36 cellular contexts compared by ENCODE assay signal in genomic region chr13:60981407-60981806, GRCh38.
"Had no signal": no experiment of that assay in that cellular context is flagged by ENCODE, and none has a peak within 500 bp of the region (broad histone marks: within the 10 kb centered on the region; RNA-seq: fewer than 3 reads in every experiment).

No MANE protein-coding gene starts in this region.

- H3K9me3 Mint-ChIP-seq: activated naive CD4-positive, alpha-beta T cell treated with anti-CD3 and anti-CD28 coated beads for 36 hours had no signal

- H3K9me3 ChIP-seq: adrenal gland, body of pancreas, breast epithelium, colonic mucosa had no signal

- H3K36me3 Mint-ChIP-seq: activated naive CD4-positive, alpha-beta T cell treated with anti-CD3 and anti-CD28 coated beads, Interleukin-2, amount 10 ng/mL, durations not matched to agents 7 days and 5 days; activated naive CD4-positive, alpha-beta T cell treated with anti-CD3 and anti-CD28 coated beads, Interleukin-2, amount 50 U/mL, for 24 hours; activated naive CD4-positive, alpha-beta T cell treated with anti-CD3 and anti-CD28 coated beads, Interleukin-2, amount 50 U/mL, for 72 hours; activated naive CD8-positive, alpha-beta T cell; activated naive CD8-positive, alpha-beta T cell treated with anti-CD3 and anti-CD28 coated beads for 36 hours; activated naive CD8-positive, alpha-beta T cell treated with anti-CD3 and anti-CD28 coated beads, Interleukin-2, amount 10 ng/mL, durations not matched to agents 7 days and 5 days; brain had no signal

- DNase-seq: activated effector memory CD4-positive, alpha-beta T cell treated with anti-CD3 and anti-CD28 coated beads, Interleukin-2, amount 50 U/mL, for 16 hours; activated effector memory CD4-positive, alpha-beta T cell treated with Interleukin-2 at 50 U/mL for 16 hours; activated gamma-delta T cell; activated gamma-delta T cell treated with Interleukin-2 at 50 U/mL for 16 hours; activated naive CD4-positive, alpha-beta T cell; activated naive CD4-positive, alpha-beta T cell treated with anti-CD3 and anti-CD28 coated beads for 36 hours; activated naive CD4-positive, alpha-beta T cell treated with anti-CD3 and anti-CD28 coated beads, Interleukin-2, amount 10 ng/mL, durations not matched to agents 7 days and 5 days; activated naive CD4-positive, alpha-beta T cell treated with anti-CD3 and anti-CD28 coated beads, Interleukin-2, amount 50 U/mL, for 16 hours; activated naive CD4-positive, alpha-beta T cell treated with Interleukin-2 at 50 U/mL for 16 hours; activated naive CD8-positive, alpha-beta T cell treated with anti-CD3 and anti-CD28 coated beads for 36 hours; activated naive CD8-positive, alpha-beta T cell treated with anti-CD3 and anti-CD28 coated beads, Interleukin-2, amount 10 ng/mL, durations not matched to agents 7 days and 5 days; activated naive CD8-positive, alpha-beta T cell treated with anti-CD3 and anti-CD28 coated beads, Interleukin-2, amount 50 U/mL, for 24 hours; activated T-cell treated with anti-CD3 and anti-CD28 coated beads, Interleukin-2, amount 50 U/mL, for 48 hours; activated T-cell treated with anti-CD3 and anti-CD28 coated beads, Interleukin-2, amount 50 U/mL, for 72 hours; adrenal gland; amniotic stem cell; amygdala; anterior cingulate cortex; aorta; body of pancreas; brain microvascular endothelial cell; caudate nucleus; central memory CD4-positive, alpha-beta T cell; cerebellar nuclear complex; colonic mucosa had no signal

- H3K4me3 ChIP-seq: adrenal gland, ascending aorta, body of pancreas, breast epithelium, cardiac muscle cell, colonic mucosa had no signal

- H3K27ac ChIP-seq: adrenal gland, ascending aorta, body of pancreas, brain microvascular endothelial cell, breast epithelium, cardiac muscle cell, colonic mucosa had no signal

- H3K4me3 Mint-ChIP-seq: activated naive CD4-positive, alpha-beta T cell treated with anti-CD3 and anti-CD28 coated beads for 36 hours; activated naive CD4-positive, alpha-beta T cell treated with anti-CD3 and anti-CD28 coated beads, Interleukin-2, amount 10 ng/mL, durations not matched to agents 7 days and 5 days; activated naive CD4-positive, alpha-beta T cell treated with anti-CD3 and anti-CD28 coated beads, Interleukin-2, amount 50 U/mL, for 24 hours; activated naive CD8-positive, alpha-beta T cell; activated naive CD8-positive, alpha-beta T cell treated with anti-CD3 and anti-CD28 coated beads for 36 hours; activated naive CD8-positive, alpha-beta T cell treated with anti-CD3 and anti-CD28 coated beads, Interleukin-2, amount 10 ng/mL, durations not matched to agents 7 days and 5 days; activated naive CD8-positive, alpha-beta T cell treated with anti-CD3 and anti-CD28 coated beads, Interleukin-2, amount 50 U/mL, for 24 hours; activated T-cell treated with anti-CD3 and anti-CD28 coated beads, Interleukin-2, amount 50 U/mL, for 72 hours; activated T-helper 1 cell treated with anti-CD3 and anti-CD28 coated beads, Interleukin-12 subunit alpha, Interleukin-12 subunit beta, Interleukin-2, Interleukin-4 antibody, amounts not matched to agents 30 ng/mL and 10 ng/mL and 1 ng/mL, durations not matched to agents 14 hours and 24 hours and 36 hours; activated T-helper 17 cell treated with anti-CD3 and anti-CD28 coated beads, Interleukin-2, amount 50 U/mL, for 72 hours; brain; central memory CD8-positive, alpha-beta T cell had no signal

- H3K27me3 ChIP-seq: adrenal gland, ascending aorta, body of pancreas, brain microvascular endothelial cell, breast epithelium, cardiac muscle cell, colonic mucosa had no signal

- H3K27ac Mint-ChIP-seq: activated naive CD4-positive, alpha-beta T cell treated with anti-CD3 and anti-CD28 coated beads for 36 hours; activated naive CD4-positive, alpha-beta T cell treated with anti-CD3 and anti-CD28 coated beads, Interleukin-2, amount 10 ng/mL, durations not matched to agents 7 days and 5 days; activated naive CD4-positive, alpha-beta T cell treated with anti-CD3 and anti-CD28 coated beads, Interleukin-2, amount 50 U/mL, for 24 hours; activated naive CD4-positive, alpha-beta T cell treated with anti-CD3 and anti-CD28 coated beads, Interleukin-2, amount 50 U/mL, for 72 hours; activated naive CD8-positive, alpha-beta T cell; activated naive CD8-positive, alpha-beta T cell treated with anti-CD3 and anti-CD28 coated beads for 36 hours; activated naive CD8-positive, alpha-beta T cell treated with anti-CD3 and anti-CD28 coated beads, Interleukin-2, amount 10 ng/mL, durations not matched to agents 7 days and 5 days; activated naive CD8-positive, alpha-beta T cell treated with anti-CD3 and anti-CD28 coated beads, Interleukin-2, amount 50 U/mL, for 24 hours; activated T-cell treated with anti-CD3 and anti-CD28 coated beads, Interleukin-2, amount 50 U/mL, for 72 hours; activated T-helper 1 cell treated with anti-CD3 and anti-CD28 coated beads, Interleukin-12 subunit alpha, Interleukin-12 subunit beta, Interleukin-2, Interleukin-4 antibody, amounts not matched to agents 30 ng/mL and 10 ng/mL and 1 ng/mL, durations not matched to agents 14 hours and 24 hours and 36 hours; activated T-helper 17 cell treated with anti-CD3 and anti-CD28 coated beads, Interleukin-2, amount 50 U/mL, for 72 hours; activated T-helper 2 cell treated with anti-CD3 and anti-CD28 coated beads, Interferon-gamma antibody, Interleukin-2, Interleukin-4, amounts not matched to agents 10 μg/mL and 5 μg/mL and 100 μg/mL, durations not matched to agents 14 hours and 24 hours and 36 hours; brain had no signal

- ATAC-seq: activated naive CD4-positive, alpha-beta T cell treated with anti-CD3 and anti-CD28 coated beads, Interleukin-2, amount 50 U/mL, for 72 hours; activated naive CD8-positive, alpha-beta T cell treated with anti-CD3 and anti-CD28 coated beads, Interleukin-2, amount 50 U/mL, for 24 hours; activated T-cell treated with anti-CD3 and anti-CD28 coated beads, Interleukin-2, amount 50 U/mL, for 72 hours; activated T-helper 17 cell treated with anti-CD3 and anti-CD28 coated beads, Interleukin-2, amount 50 U/mL, for 72 hours; body of pancreas had no signal

- H3K27me3 Mint-ChIP-seq: activated naive CD4-positive, alpha-beta T cell treated with anti-CD3 and anti-CD28 coated beads, Interleukin-2, amount 10 ng/mL, durations not matched to agents 7 days and 5 days; activated naive CD4-positive, alpha-beta T cell treated with anti-CD3 and anti-CD28 coated beads, Interleukin-2, amount 50 U/mL, for 24 hours; activated naive CD8-positive, alpha-beta T cell; activated naive CD8-positive, alpha-beta T cell treated with anti-CD3 and anti-CD28 coated beads for 36 hours; activated naive CD8-positive, alpha-beta T cell treated with anti-CD3 and anti-CD28 coated beads, Interleukin-2, amount 10 ng/mL, durations not matched to agents 7 days and 5 days; activated naive CD8-positive, alpha-beta T cell treated with anti-CD3 and anti-CD28 coated beads, Interleukin-2, amount 50 U/mL, for 24 hours; activated T-helper 17 cell treated with anti-CD3 and anti-CD28 coated beads, Interleukin-2, amount 50 U/mL, for 72 hours; brain; central memory CD8-positive, alpha-beta T cell had no signal

- H3K36me3 ChIP-seq: adrenal gland, ascending aorta, brain microvascular endothelial cell, breast epithelium, cardiac muscle cell, colonic mucosa had no signal

- H3K4me1 Mint-ChIP-seq: activated naive CD4-positive, alpha-beta T cell treated with anti-CD3 and anti-CD28 coated beads, Interleukin-2, amount 10 ng/mL, durations not matched to agents 7 days and 5 days; activated naive CD4-positive, alpha-beta T cell treated with anti-CD3 and anti-CD28 coated beads, Interleukin-2, amount 50 U/mL, for 24 hours; activated naive CD8-positive, alpha-beta T cell treated with anti-CD3 and anti-CD28 coated beads for 36 hours; activated naive CD8-positive, alpha-beta T cell treated with anti-CD3 and anti-CD28 coated beads, Interleukin-2, amount 10 ng/mL, durations not matched to agents 7 days and 5 days; activated naive CD8-positive, alpha-beta T cell treated with anti-CD3 and anti-CD28 coated beads, Interleukin-2, amount 50 U/mL, for 24 hours; activated T-helper 17 cell treated with anti-CD3 and anti-CD28 coated beads, Interleukin-2, amount 50 U/mL, for 72 hours; brain; central memory CD8-positive, alpha-beta T cell had no signal

- H3K4me1 ChIP-seq: adrenal gland, ascending aorta, body of pancreas, breast epithelium, colonic mucosa had no signal
